In genomic region chr6:135087803-135088202, GRCh38 we compare ENCODE assay signal across 9 cellular contexts. TPM values are rescaled to one million over a fixed set of nuclear protein-coding genes. Genes with fewer than 3 reads are reported as not detected.
DNase-seq lines count a peak whose midpoint lies in the region; ATAC-seq and TF ChIP-seq lines count a peak whose summit lies in the region.
"Had no signal": no experiment of that assay in that cellular context is flagged by ENCODE, and none has a peak within 500 bp of the region (broad histone marks: within the 10 kb centered on the region; RNA-seq: fewer than 3 reads in every experiment).

No MANE protein-coding gene starts in this region.

- H3K4me1 Mint-ChIP-seq in CD8-positive, alpha-beta memory T cell = peaks cover 48 to 58% (median 53%) of the 10 kb centered on the region in 3 donors
- H3K4me1 Mint-ChIP-seq in activated CD4-positive, alpha-beta T cell treated with anti-CD3 and anti-CD28 coated beads, Interleukin-2, amount 10 ng/mL, durations not matched to agents 7 days and 5 days = peaks cover 70% of the 10 kb centered on the region

- peak overlapping the region; percentile 74 to 97 (median 92) for H3K27ac Mint-ChIP-seq in CD8-positive, alpha-beta memory T cell
- H3K27ac Mint-ChIP-seq in activated CD4-positive, alpha-beta T cell treated with anti-CD3 and anti-CD28 coated beads, Interleukin-2, amount 10 ng/mL, durations not matched to agents 7 days and 5 days = peak overlapping the region; percentile 91

- H3K27me3 Mint-ChIP-seq in CD8-positive, alpha-beta memory T cell = no peaks in the 10 kb centered on the region
- H3K27me3 Mint-ChIP-seq in activated CD4-positive, alpha-beta T cell treated with anti-CD3 and anti-CD28 coated beads, Interleukin-2, amount 10 ng/mL, durations not matched to agents 7 days and 5 days = no peaks in the 10 kb centered on the region

- ATAC-seq in HG02981 (IDR thresholded peaks at IDR 0.05; ENCODE audit: unreplicated experiment) (peak; percentile 31), foreskin keratinocyte (peak; percentile 7), PC-3 (no peak), GM19452 (IDR thresholded peaks at IDR 0.05; ENCODE audit: unreplicated experiment) (no peak)
- ATAC-seq: Panc1 had no signal

- H3K9me3 ChIP-seq in CD8-positive, alpha-beta memory T cell (ENCODE audit: low read length) = no peaks in the 10 kb centered on the region
- no peaks in the 10 kb centered on the region for H3K9me3 ChIP-seq in PC-3 (ENCODE audit: low read length)

- peaks cover 0 to 5% (median 2%) of the 10 kb centered on the region in 5 donors for H3K9me3 Mint-ChIP-seq in CD8-positive, alpha-beta memory T cell
- peaks cover 13% of the 10 kb centered on the region for H3K9me3 Mint-ChIP-seq in activated CD4-positive, alpha-beta T cell treated with anti-CD3 and anti-CD28 coated beads, Interleukin-2, amount 10 ng/mL, durations not matched to agents 7 days and 5 days

- no peaks in the 10 kb centered on the region for H3K36me3 ChIP-seq in CD8-positive, alpha-beta memory T cell (ENCODE audit: insufficient read depth, low read length)
- no peaks in the 10 kb centered on the region; the same call in 1 of the 2 replicates for H3K36me3 ChIP-seq in PC-3 (ENCODE audit: low read depth, low read length)

- H3K4me3 Mint-ChIP-seq in CD8-positive, alpha-beta memory T cell = peak overlapping the region; percentile 55 to 78 (median 71)
- peak overlapping the region; percentile 42 for H3K4me3 Mint-ChIP-seq in activated CD4-positive, alpha-beta T cell treated with anti-CD3 and anti-CD28 coated beads, Interleukin-2, amount 10 ng/mL, durations not matched to agents 7 days and 5 days

- H3K4me2 ChIP-seq in PC-3 (ENCODE audit: low read length) = no peak overlapping the region

- no peaks in the 10 kb centered on the region for H3K27me3 ChIP-seq in CD8-positive, alpha-beta memory T cell (ENCODE audit: insufficient read depth, low read length, poor library complexity, severe bottlenecking)
- peaks cover 35% of the 10 kb centered on the region for H3K27me3 ChIP-seq in foreskin keratinocyte
- H3K27me3 ChIP-seq in PC-3 (ENCODE audit: low read length) = no peaks in the 10 kb centered on the region

- no peaks in the 10 kb centered on the region for H3K9me2 ChIP-seq in PC-3 (replicated peaks; ENCODE audit: low read length)

- no peaks in the 10 kb centered on the region for H3F3A ChIP-seq in PC-3 (ENCODE audit: low read length, unreplicated experiment)

- H3K79me2 ChIP-seq in PC-3 (ENCODE audit: low read length) = no peaks in the 10 kb centered on the region

- peak overlapping the region; percentile 49 for H3K4me3 ChIP-seq in CD8-positive, alpha-beta memory T cell (ENCODE audit: low read length)
- no peak overlapping the region for H3K4me3 ChIP-seq in PC-3 (ENCODE audit: low read length)

- H3K4me1 ChIP-seq in CD8-positive, alpha-beta memory T cell (ENCODE audit: insufficient read depth, low read length) = peaks cover 55% of the 10 kb centered on the region
- H3K4me1 ChIP-seq in foreskin keratinocyte (no peaks in the 10 kb centered on the region), PC-3 (ENCODE audit: insufficient read depth, low read length) (peaks cover 8% of the 10 kb centered on the region; the same call in 1 of the 2 replicates)

- DNase-seq in CD8-positive, alpha-beta memory T cell = peak; percentile 9 to 82 (median 64)
- DNase-seq in activated CD4-positive, alpha-beta T cell treated with anti-CD3 and anti-CD28 coated beads, Interleukin-2, amount 10 ng/mL, durations not matched to agents 7 days and 5 days = peak; percentile 71
- DNase-seq in foreskin keratinocyte = no peak
- DNase-seq in epidermal melanocyte (ENCODE audit: insufficient read length, low spot score) = no peak
- no peak for DNase-seq in NCI-H1092 (lab: John Stamatoyannopoulos, UW)
- DNase-seq in PC-3 = no peak

- CTCF ChIA-PET in CD8-positive, alpha-beta memory T cell (lab: Charles Lee) = interaction anchor here (0.8 to 4.2 kb wide), 12 partner anchors 13 to 95 kb away, joined by 3 to 23 read pairs (median 4); partner anchors contain the start of genes HBS1L and MYB
- CTCF ChIA-PET in activated CD4-positive, alpha-beta T cell treated with anti-CD3 and anti-CD28 coated beads, Interleukin-2, amount 10 ng/mL, durations not matched to agents 7 days and 5 days (lab: Charles Lee) = interaction anchor here (0.5 to 4.4 kb wide), 14 partner anchors 11 to 109 kb away, joined by 3 to 20 read pairs (median 3); partner anchors contain the start of genes HBS1L and MYB
- CTCF ChIA-PET in PC-3 (lab: Charles Lee) = no interaction called here

- intact Hi-C loops in PC-3 (cut with micrococcal nuclease) = no loop called here

- TF ChIP-seq CTCF in foreskin keratinocyte (conservative IDR thresholded peaks at IDR 0.05) (no peak), PC-3 (conservative IDR thresholded peaks at IDR 0.05; ENCODE audit: low read depth, low read length) (no peak)

- no peak overlapping the region for H2AFZ ChIP-seq in PC-3 (ENCODE audit: low read length)

- no TSS peak for BruUV-seq in PC-3 (replicated peaks; lab: Mats Ljungman, UMichigan)

- peaks cover 0 to 2% (median 0%) of the 10 kb centered on the region in 3 donors for H3K36me3 Mint-ChIP-seq in CD8-positive, alpha-beta memory T cell
- H3K36me3 Mint-ChIP-seq in activated CD4-positive, alpha-beta T cell treated with anti-CD3 and anti-CD28 coated beads, Interleukin-2, amount 10 ng/mL, durations not matched to agents 7 days and 5 days (ENCODE audit: low read depth) = peaks cover 9% of the 10 kb centered on the region

- POLR2A ChIA-PET in CD8-positive, alpha-beta memory T cell (lab: Charles Lee) = interaction anchor here (0.7 to 1.6 kb wide), 6 partner anchors 15 to 93 kb away, joined by 3 to 4 read pairs (median 4); partner anchors contain the start of genes HBS1L and MYB
- POLR2A ChIA-PET in activated CD4-positive, alpha-beta T cell treated with anti-CD3 and anti-CD28 coated beads, Interleukin-2, amount 10 ng/mL, durations not matched to agents 7 days and 5 days (lab: Charles Lee) = interaction anchor here (0.7 to 1.5 kb wide), 4 partner anchors 32 to 96 kb away, joined by 3 to 5 read pairs (median 4); partner anchors contain the start of gene MYB
- POLR2A ChIA-PET in PC-3 (lab: Charles Lee; ENCODE audit: unreplicated experiment) = no interaction called here

- H3K27ac ChIP-seq in CD8-positive, alpha-beta memory T cell (ENCODE audit: low read depth, low read length) = no peak overlapping the region
- H3K27ac ChIP-seq in foreskin keratinocyte (no peak overlapping the region), PC-3 (ENCODE audit: low read length) (no peak overlapping the region)

- no peak overlapping the region for H3K9ac ChIP-seq in PC-3 (ENCODE audit: low read length)

- H4K20me1 ChIP-seq in PC-3 (ENCODE audit: low read length) = no peaks in the 10 kb centered on the region

RNA-seq across cellular contexts. Expression of gene HBS1L, which starts 33.2 kb away (rescaled TPM):
- 100 to 1,000 TPM; 145 to 147 TPM for total RNA-seq in CD8-positive, alpha-beta memory T cell
- polyA plus RNA-seq in CD8-positive, alpha-beta memory T cell = 45.6 TPM
- 10 to 100 TPM; 71.5 to 74.7 TPM for total RNA-seq in activated CD4-positive, alpha-beta T cell treated with anti-CD3 and anti-CD28 coated beads, Interleukin-2, amount 10 ng/mL, durations not matched to agents 7 days and 5 days
- 76.8 and 86.9 TPM in 2 replicates for total RNA-seq in foreskin keratinocyte
- polyA plus RNA-seq in foreskin keratinocyte = 18.3 and 24.8 TPM in 2 replicates
- total RNA-seq in PC-3 (2014; rRNA removed) = 44.9 and 53.2 TPM in 2 replicates

Comparison
In these comparisons a context has a peak if more than half of its experiments do, and no peak if none do; other contexts are left out.
1. DNase-seq: peak in CD8-positive, alpha-beta memory T cell (5 of 5) and activated CD4-positive, alpha-beta T cell treated with anti-CD3 and anti-CD28 coated beads, Interleukin-2, amount 10 ng/mL, durations not matched to agents 7 days and 5 days (single experiment); none in foreskin keratinocyte (0 of 2), epidermal melanocyte (single experiment), NCI-H1092 (single experiment) and PC-3 (single experiment).
2. ATAC-seq: peak in HG02981 (single experiment) and foreskin keratinocyte (single experiment); none in PC-3 (single experiment) and GM19452 (single experiment).